1 cellular context compared by ENCODE assay signal in genomic region chr17:17156107-17156506, GRCh38.
TF ChIP-seq lines count a peak whose summit lies in the region.

No MANE protein-coding gene starts in this region.

TF ChIP-seq in IMR-90, 13 proteins besides CTCF, POLR2A, EP300 and RAD21 (continued from another document):
- TF ChIP-seq MAFK (IDR thresholded peaks at IDR 0.05; ENCODE audit: low read depth, low read length) (no peak), MXI1 (IDR thresholded peaks at IDR 0.05; ENCODE audit: borderline replicate concordance, low read depth, low read length) (no peak), ELK1 (IDR thresholded peaks at IDR 0.05; ENCODE audit: borderline replicate concordance, low read depth, low read length) (no peak), NFE2L2 (IDR thresholded peaks at IDR 0.05; ENCODE audit: low read depth, low read length) (no peak), CEBPB (IDR thresholded peaks at IDR 0.05; ENCODE audit: low read depth, low read length) (peak; percentile 62), MAZ (IDR thresholded peaks at IDR 0.05; ENCODE audit: borderline replicate concordance, low read depth, low read length) (peak; percentile 18; the same call in 1 of the 2 replicates), USF2 (IDR thresholded peaks at IDR 0.05; ENCODE audit: low read depth, low read length) (no peak), CHD1 (IDR thresholded peaks at IDR 0.05; ENCODE audit: low read depth, low read length) (no peak), RCOR1 (IDR thresholded peaks at IDR 0.05; ENCODE audit: insufficient replicate concordance, low read length) (no peak), RFX5 (IDR thresholded peaks at IDR 0.05; ENCODE audit: low read depth, low read length) (no peak)
